ENCODE assay signal across 26 cellular contexts in genomic region chr5:26060212-26060611, GRCh38.
"Had no signal": no experiment of that assay in that cellular context is flagged by ENCODE, and none has a peak within 500 bp of the region (broad histone marks: within the 10 kb centered on the region; RNA-seq: fewer than 3 reads in every experiment).

No MANE protein-coding gene starts in this region.

- H3K27ac ChIP-seq: colonic mucosa, epithelial cell of prostate, esophagus squamous epithelium, gastrocnemius medialis, heart right ventricle, left lung, lower lobe of right lung had no signal

- H3K4me1 ChIP-seq: colonic mucosa, esophagus squamous epithelium, gastrocnemius medialis, heart right ventricle, left lung, lower lobe of right lung had no signal

- H3K36me3 ChIP-seq: colonic mucosa, esophagus squamous epithelium, gastrocnemius medialis, heart right ventricle, left lung, lower lobe of right lung had no signal

- ATAC-seq: effector memory CD8-positive, alpha-beta T cell; esophagus mucosa; gastrocnemius medialis; heart right ventricle; left cardiac atrium; left lung; left ventricle myocardium superior; lower lobe of right lung; mucosa of descending colon had no signal

- DNase-seq: colonic mucosa; cortex of kidney; effector CD8-positive, alpha-beta T cell; effector memory CD8-positive, alpha-beta T cell; endodermal cell; erythroblast; esophagus squamous epithelium; foreskin fibroblast; foreskin melanocyte; gastrocnemius medialis; glutamatergic neuron; head of caudate nucleus; heart right ventricle; hippocampal formation; left cardiac atrium; left lung; left ventricle myocardium superior; lower lobe of right lung; mesenchymal stem cell; mucosa of descending colon; naive B cell had no signal

- H3K9me3 ChIP-seq: colonic mucosa, gastrocnemius medialis, left lung, lower lobe of right lung had no signal

- FAIRE-seq: endometrium, islet of Langerhans, keratinocyte had no signal

- H3K4me3 ChIP-seq: colonic mucosa, esophagus squamous epithelium, gastrocnemius medialis, heart right ventricle, left lung, lower lobe of right lung, mucosa of descending colon had no signal

- H3K27me3 ChIP-seq: colonic mucosa, esophagus squamous epithelium, gastrocnemius medialis, heart right ventricle, left lung had no signal
